Comparison of ENCODE assay signal across 2 cellular contexts in genomic region chrX:130171446-130172126, GRCh38.
TF ChIP-seq lines count a peak whose summit lies in the region.

Gene RAB33A (plus strand): TSS chrX:130171962. CDS start chrX:130172063, 101 bp downstream.

TF ChIP-seq in WTC11, 78 proteins besides CTCF, POLR2A, EP300 and RAD21 (continued from another document and continues in another):
- no peak for TF ChIP-seq ZBTB21 (CRISPR knock-in tag; IDR thresholded peaks at IDR 0.05; ENCODE audit: borderline replicate concordance)
- TF ChIP-seq ZNF263 (CRISPR knock-in tag; IDR thresholded peaks at IDR 0.05; ENCODE audit: low read depth) = peak; percentile 74
- TF ChIP-seq SMAD3 (CRISPR knock-in tag; IDR thresholded peaks at IDR 0.05; ENCODE audit: borderline replicate concordance) = no peak
- no peak for TF ChIP-seq ZNF281 (CRISPR knock-in tag; IDR thresholded peaks at IDR 0.05)
- no peak for TF ChIP-seq SOX15 (CRISPR knock-in tag; IDR thresholded peaks at IDR 0.05)
- no peak for TF ChIP-seq ZNF425 (CRISPR knock-in tag; conservative IDR thresholded peaks at IDR 0.05)
- TF ChIP-seq USF2 (CRISPR knock-in tag; IDR thresholded peaks at IDR 0.05) = no peak
- TF ChIP-seq E2F5 (CRISPR knock-in tag; IDR thresholded peaks at IDR 0.05) = no peak
- peak; percentile 29; the same call in 1 of the 2 replicates for TF ChIP-seq FOXP1 (CRISPR knock-in tag; IDR thresholded peaks at IDR 0.05; ENCODE audit: borderline replicate concordance)
- TF ChIP-seq ZNF671 (CRISPR knock-in tag; IDR thresholded peaks at IDR 0.05) = no peak
- TF ChIP-seq EMX1 (CRISPR knock-in tag; IDR thresholded peaks at IDR 0.05) = no peak
- TF ChIP-seq MYBL2 (CRISPR knock-in tag; IDR thresholded peaks at IDR 0.05) = no peak; the same call in 1 of the 2 replicates
- no peak for TF ChIP-seq GABPB1 (CRISPR knock-in tag; IDR thresholded peaks at IDR 0.05)
- no peak for TF ChIP-seq MLX (CRISPR knock-in tag; IDR thresholded peaks at IDR 0.05)
- TF ChIP-seq ZSCAN18 (CRISPR knock-in tag; IDR thresholded peaks at IDR 0.05) = no peak
- no peak for TF ChIP-seq ZNF121 (CRISPR knock-in tag; IDR thresholded peaks at IDR 0.05)
- TF ChIP-seq FOXJ3 (CRISPR knock-in tag; IDR thresholded peaks at IDR 0.05; ENCODE audit: borderline replicate concordance) = no peak
- no peak for TF ChIP-seq NFYB (CRISPR knock-in tag; conservative IDR thresholded peaks at IDR 0.05; ENCODE audit: low read depth)
- no peak for TF ChIP-seq NFATC4 (CRISPR knock-in tag; IDR thresholded peaks at IDR 0.05)

TF ChIP-seq in HepG2, 621 proteins besides CTCF, POLR2A, EP300 and RAD21 (continued from another document):
- peak; percentile 96 for TF ChIP-seq ZNF800 (CRISPR knock-in tag; IDR thresholded peaks at IDR 0.05)
- peak; percentile 49 for TF ChIP-seq ZNF687 (CRISPR knock-in tag; IDR thresholded peaks at IDR 0.05)
TF ChIP-seq in HepG2: peak in this region for 7.
